ENCODE assay signal across 8 cellular contexts in the genomic region with DNA sequence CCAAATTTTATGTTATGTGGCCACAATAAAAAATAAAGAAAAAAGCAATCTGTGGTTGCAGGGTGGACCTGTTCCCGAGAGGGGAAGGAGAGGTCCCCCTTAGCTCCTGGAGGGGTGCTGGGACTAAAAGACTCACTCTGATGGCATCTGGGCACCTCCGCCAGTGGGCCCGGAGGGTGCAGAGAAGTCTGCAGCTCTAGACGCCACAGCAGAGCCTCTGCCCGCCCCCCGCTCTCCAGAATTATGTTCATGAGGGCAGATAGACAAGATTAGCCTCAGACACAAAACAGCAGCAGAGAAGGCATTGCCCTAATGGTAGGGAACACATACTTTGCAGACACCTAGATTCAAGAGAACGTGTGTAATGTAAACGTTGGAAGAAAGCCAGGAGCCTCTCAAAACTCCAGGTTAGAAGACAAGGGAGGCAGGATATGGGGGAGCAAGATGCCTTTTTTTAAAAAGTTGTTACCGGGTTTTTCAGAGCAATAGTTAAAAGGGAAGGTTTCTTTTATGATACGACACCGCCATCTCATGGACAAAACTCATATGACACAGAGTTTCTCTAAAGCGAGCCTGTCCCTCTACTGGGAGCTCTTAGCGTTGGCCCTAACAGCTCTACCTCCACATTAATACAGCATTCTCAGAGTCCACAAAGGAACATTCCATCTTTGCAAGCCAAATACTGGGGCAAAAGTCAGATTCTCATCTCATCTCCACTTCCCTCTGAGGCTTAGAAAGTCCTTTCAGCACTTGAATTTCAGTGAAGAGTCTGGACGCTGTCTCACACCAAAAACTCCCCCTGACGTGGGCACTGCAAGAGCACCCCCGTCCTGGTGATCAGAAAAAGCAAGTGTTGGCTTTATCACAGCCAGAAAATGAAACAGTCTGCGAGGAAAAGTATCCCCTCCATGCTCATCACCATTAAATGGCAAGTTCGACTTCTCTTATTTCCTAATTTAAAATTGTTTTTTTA. TPM values are rescaled to one million over a fixed set of nuclear protein-coding genes. Genes with fewer than 3 reads are reported as not detected.
DNase-seq lines count a peak whose midpoint lies in the region; ATAC-seq and TF ChIP-seq lines count a peak whose summit lies in the region.

No MANE protein-coding gene starts in this region.

- TF ChIP-seq CTCF in GM23338 (conservative IDR thresholded peaks at IDR 0.05; ENCODE audit: low read depth in 2 of 2) (peak; percentile 77 to 78), endothelial cell (IDR thresholded peaks at IDR 0.05; ENCODE audit: unreplicated experiment) (peak; percentile 69), mesothelial cell of epicardium (IDR thresholded peaks at IDR 0.05; ENCODE audit: unreplicated experiment) (peak; percentile 77), tibial artery (IDR thresholded peaks at IDR 0.05) (peak; percentile 80 to 83)

- H3K4me2 ChIP-seq in GM23338: no peak overlapping the region

- in situ Hi-C loops in Caki2 (cut with HindIII; ENCODE audit: low pct_unique_long_range_greater_than_20kb, low sequenced_read_pairs): no loop called here

- H4K20me1 ChIP-seq in GM23338 (replicated peaks; ENCODE audit: insufficient read depth): no peaks in the 10 kb centered on the region

- ATAC-seq in GM23338: peak; percentile 87
- peak; percentile 78 for ATAC-seq in activated CD4-positive, alpha-beta T cell treated with anti-CD3 and anti-CD28 coated beads for 36 hours

- H3K4me1 ChIP-seq in GM23338 (ENCODE audit: insufficient read depth): no peaks in the 10 kb centered on the region; the same call in 1 of the 2 replicates
- H3K4me1 ChIP-seq in tibial artery: no peaks in the 10 kb centered on the region

- H3K79me2 ChIP-seq in GM23338 (replicated peaks; ENCODE audit: insufficient read depth): no peaks in the 10 kb centered on the region

- H3K27me3 Mint-ChIP-seq in GM23338 (ENCODE audit: insufficient read depth, low read depth, poor library complexity) (peaks cover 8% of the 10 kb centered on the region), endothelial cell (ENCODE audit: unreplicated experiment) (no peaks in the 10 kb centered on the region), mesothelial cell of epicardium (ENCODE audit: low read depth) (peaks cover 60% of the 10 kb centered on the region)
- H3K27me3 Mint-ChIP-seq in activated CD4-positive, alpha-beta T cell treated with anti-CD3 and anti-CD28 coated beads for 36 hours: peaks cover 34% of the 10 kb centered on the region

- H3K4me1 Mint-ChIP-seq in GM23338 (peaks cover 23% of the 10 kb centered on the region), endothelial cell (ENCODE audit: unreplicated experiment) (no peaks in the 10 kb centered on the region), mesothelial cell of epicardium (peaks cover 5% of the 10 kb centered on the region)
- H3K4me1 Mint-ChIP-seq in activated CD4-positive, alpha-beta T cell treated with anti-CD3 and anti-CD28 coated beads for 36 hours: peaks cover 4% of the 10 kb centered on the region

- 0 out of 2 replicates have a peak, but pooled peaks cover 6% of the 10 kb centered on the region for H3F3A ChIP-seq in GM23338 (replicated peaks; ENCODE audit: low read depth)

- peak overlapping the region; percentile 1 for H2AFZ ChIP-seq in GM23338

- no peaks in the 10 kb centered on the region for H3K9me3 ChIP-seq in tibial artery

- POLR2A ChIA-PET in activated CD4-positive, alpha-beta T cell treated with anti-CD3 and anti-CD28 coated beads for 36 hours (lab: Charles Lee): no interaction called here

- H3K36me3 ChIP-seq in GM23338 (ENCODE audit: insufficient read depth) (no peaks in the 10 kb centered on the region), tibial artery (no peaks in the 10 kb centered on the region)

- intact Hi-C loops in activated CD4-positive, alpha-beta T cell treated with anti-CD3 and anti-CD28 coated beads for 36 hours (cut with DNase I, micrococcal nuclease): loop anchor here in 1 of 2 experiments (1.0 to 5.0 kb wide), 4 partner anchors 40 to 844 kb away; no protein-coding TSS in a partner anchor
- intact Hi-C loops in tibial artery (cut with DNase I; ENCODE audit: low total_unique reads): loop anchor here (2.0 kb wide), 1 partner anchor 716 kb away; no protein-coding TSS in a partner anchor

- H3K4me3 Mint-ChIP-seq in GM23338: no peak overlapping the region
- no peak overlapping the region for H3K4me3 Mint-ChIP-seq in activated CD4-positive, alpha-beta T cell treated with anti-CD3 and anti-CD28 coated beads for 36 hours
- H3K4me3 Mint-ChIP-seq in endothelial cell (ENCODE audit: unreplicated experiment): no peak overlapping the region
- H3K4me3 Mint-ChIP-seq in mesothelial cell of epicardium: no peak overlapping the region

- DNase-seq in Caki2 (ENCODE audit: low read depth): peak; percentile 64
- DNase-seq in GM23338 (ENCODE audit: low spot score): peak; percentile 93
- DNase-seq in NCI-H2171 treated with DMSO at 0.1 percent for 48 hours (lab: John Stamatoyannopoulos, UW): peak; percentile 67
- peak; percentile 61 for DNase-seq in activated CD4-positive, alpha-beta T cell treated with anti-CD3 and anti-CD28 coated beads for 36 hours
- DNase-seq in endothelial cell (ENCODE audit: low spot score): peak; percentile 77
- peak in 1 of 2 experiments; percentile 63 for DNase-seq in mesothelial cell of epicardium (ENCODE audit: low spot score in 2 of 2, unreplicated experiment in 2 of 2)
- no peak for DNase-seq in tibial artery
- no peak for DNase-seq in GF-D8 (lab: John Stamatoyannopoulos, UW)

- peaks cover 9% of the 10 kb centered on the region for H3K36me3 Mint-ChIP-seq in GM23338 (ENCODE audit: low read depth)
- H3K36me3 Mint-ChIP-seq in activated CD4-positive, alpha-beta T cell treated with anti-CD3 and anti-CD28 coated beads for 36 hours (ENCODE audit: low read depth): no peaks in the 10 kb centered on the region
- H3K36me3 Mint-ChIP-seq in endothelial cell (ENCODE audit: low read depth, unreplicated experiment): peaks cover 5% of the 10 kb centered on the region
- no peaks in the 10 kb centered on the region for H3K36me3 Mint-ChIP-seq in mesothelial cell of epicardium

- H3K27ac ChIP-seq in GM23338 (ENCODE audit: low read depth) (no peak overlapping the region), tibial artery (no peak overlapping the region)

- H3K9me2 ChIP-seq in GM23338 (ENCODE audit: insufficient read depth): no peaks in the 10 kb centered on the region

- H3K27ac Mint-ChIP-seq in GM23338: no peak overlapping the region
- no peak overlapping the region for H3K27ac Mint-ChIP-seq in activated CD4-positive, alpha-beta T cell treated with anti-CD3 and anti-CD28 coated beads for 36 hours
- no peak overlapping the region for H3K27ac Mint-ChIP-seq in endothelial cell (ENCODE audit: unreplicated experiment)
- H3K27ac Mint-ChIP-seq in mesothelial cell of epicardium: no peak overlapping the region

- H3K27me3 ChIP-seq in GM23338 (ENCODE audit: insufficient read depth): no peaks in the 10 kb centered on the region
- H3K27me3 ChIP-seq in tibial artery: peaks cover 0 to 37% of the 10 kb centered on the region in 2 donors

- CTCF ChIA-PET in activated CD4-positive, alpha-beta T cell treated with anti-CD3 and anti-CD28 coated beads for 36 hours (lab: Charles Lee): interaction anchor here (0.6 to 1.8 kb wide), 16 partner anchors 10 to 1212 kb away, joined by 3 to 11 read pairs (median 3); no protein-coding TSS in a partner anchor

- H3K9me3 Mint-ChIP-seq in GM23338: peaks cover 25% of the 10 kb centered on the region
- no peaks in the 10 kb centered on the region for H3K9me3 Mint-ChIP-seq in activated CD4-positive, alpha-beta T cell treated with anti-CD3 and anti-CD28 coated beads for 36 hours (ENCODE audit: low read depth)
- H3K9me3 Mint-ChIP-seq in endothelial cell (ENCODE audit: unreplicated experiment): no peaks in the 10 kb centered on the region
- H3K9me3 Mint-ChIP-seq in mesothelial cell of epicardium: no peaks in the 10 kb centered on the region

- H3K4me3 ChIP-seq in GM23338 (no peak overlapping the region), tibial artery (no peak overlapping the region)

TF ChIP-seq in GM23338, 12 proteins besides CTCF, POLR2A, EP300 and RAD21 (continues in another document):
- TF ChIP-seq POLR2AphosphoS5 (IDR thresholded peaks at IDR 0.05; ENCODE audit: low read depth): no peak
- TF ChIP-seq STAT1 (IDR thresholded peaks at IDR 0.05; ENCODE audit: unreplicated experiment): no peak
- TF ChIP-seq NANOG (IDR thresholded peaks at IDR 0.05; ENCODE audit: borderline replicate concordance): no peak
- TF ChIP-seq ZNF331 (CRISPR knock-in tag; IDR thresholded peaks at IDR 0.05; ENCODE audit: low read depth): no peak
- TF ChIP-seq, protein P1, sequence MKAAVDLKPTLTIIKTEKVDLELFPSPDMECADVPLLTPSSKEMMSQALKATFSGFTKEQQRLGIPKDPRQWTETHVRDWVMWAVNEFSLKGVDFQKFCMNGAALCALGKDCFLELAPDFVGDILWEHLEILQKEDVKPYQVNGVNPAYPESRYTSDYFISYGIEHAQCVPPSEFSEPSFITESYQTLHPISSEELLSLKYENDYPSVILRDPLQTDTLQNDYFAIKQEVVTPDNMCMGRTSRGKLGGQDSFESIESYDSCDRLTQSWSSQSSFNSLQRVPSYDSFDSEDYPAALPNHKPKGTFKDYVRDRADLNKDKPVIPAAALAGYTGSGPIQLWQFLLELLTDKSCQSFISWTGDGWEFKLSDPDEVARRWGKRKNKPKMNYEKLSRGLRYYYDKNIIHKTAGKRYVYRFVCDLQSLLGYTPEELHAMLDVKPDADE (IDR thresholded peaks at IDR 0.05): no peak
- no peak for TF ChIP-seq EZH2phosphoT487 (IDR thresholded peaks at IDR 0.05; ENCODE audit: unreplicated experiment)

RNA-seq across cellular contexts. Expression of a gene that starts 47.2 kb away (rescaled TPM):
- total RNA-seq in Caki2 (2014; rRNA removed; shearing (Covaris generic); ENCODE audit: low replicate concordance): 6.8 and 14.1 TPM in 2 replicates
- total RNA-seq in GM23338 (2014; rRNA removed; shearing (Covaris generic)): not detected in 2 replicates
- polyA plus RNA-seq in GM23338 (2016; fragmentation: Nextera tagmentation; extraction: Ambion mirVana): not detected in 2 replicates
- total RNA-seq in activated CD4-positive, alpha-beta T cell treated with anti-CD3 and anti-CD28 coated beads for 36 hours: not detected
- total RNA-seq in endothelial cell (ENCODE audit: unreplicated experiment): not detected
- total RNA-seq in mesothelial cell of epicardium: 0.13 to 0.27 TPM in 2 of 3 replicates, not detected in the other

Comparison
In these comparisons a context has a peak if more than half of its experiments do, and no peak if none do; other contexts are left out.
1. DNase-seq: peak in Caki2 (single experiment), GM23338 (single experiment), NCI-H2171 treated with DMSO at 0.1 percent for 48 hours (single experiment), activated CD4-positive, alpha-beta T cell treated with anti-CD3 and anti-CD28 coated beads for 36 hours (single experiment) and endothelial cell (single experiment); none in tibial artery (0 of 2) and GF-D8 (single experiment).
2. Peak in every context shown above with its lines, with median percentiles within 50 percentile points of each other: CTCF ChIP-seq.